In genomic region chr13:110472904-110473563, GRCh38 we compare ENCODE assay signal across 1 cellular context.
TF ChIP-seq lines count a peak whose summit lies in the region.

No MANE protein-coding gene starts in this region.

TF ChIP-seq in GM12878, 131 proteins besides CTCF, POLR2A, EP300 and RAD21:
- no peak for TF ChIP-seq SKIL (IDR thresholded peaks at IDR 0.05; ENCODE audit: low read depth, poor library complexity, severe bottlenecking)
- TF ChIP-seq CREM (IDR thresholded peaks at IDR 0.05; ENCODE audit: low read depth), result 0 out of 2 replicates have a peak, but pooled peaks have one; percentile 27
- no peak for TF ChIP-seq ASH2L (IDR thresholded peaks at IDR 0.05; ENCODE audit: borderline replicate concordance, low read depth)
- TF ChIP-seq SP1 (IDR thresholded peaks at IDR 0.05; ENCODE audit: low read depth, low read length), result no peak
- TF ChIP-seq EED (IDR thresholded peaks at IDR 0.05; ENCODE audit: low read depth), result 0 out of 2 replicates have a peak, but pooled peaks have one; percentile 26
